In the genomic region with DNA sequence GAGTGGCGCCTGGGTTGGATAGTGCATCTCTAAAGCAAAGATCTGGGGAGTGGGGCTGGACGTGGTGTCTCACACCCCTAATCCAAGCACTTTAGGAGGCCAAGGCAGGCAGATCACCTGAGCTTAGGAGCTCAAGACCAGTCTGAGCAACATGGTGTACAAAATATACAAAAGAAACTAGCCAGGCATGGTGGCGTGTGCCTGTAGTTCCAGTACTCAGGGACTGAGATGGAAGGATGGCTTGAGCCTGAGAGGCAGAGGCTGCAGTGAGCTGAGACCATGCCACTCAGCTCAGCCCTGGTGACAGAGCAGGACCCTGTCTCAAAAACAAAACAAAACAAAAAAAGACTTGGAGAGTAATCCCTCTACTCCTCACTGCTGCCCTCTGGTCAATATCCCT, we compare ENCODE assay signal across 16 cellular contexts.
"Had no signal": no experiment of that assay in that cellular context is flagged by ENCODE, and none has a peak within 500 bp of the region (broad histone marks: within the 10 kb centered on the region; RNA-seq: fewer than 3 reads in every experiment).

No MANE protein-coding gene starts in this region.

- H3K4me3 Mint-ChIP-seq: activated naive CD4-positive, alpha-beta T cell treated with anti-CD3 and anti-CD28 coated beads, Interleukin-2, amount 50 U/mL, for 24 hours; naive thymus-derived CD4-positive, alpha-beta T cell had no signal

- DNase-seq: activated CD4-positive, alpha-beta T cell treated with anti-CD3 and anti-CD28 coated beads, Interleukin-2, amount 50 U/mL, for 4 hours; activated CD4-positive, CD25-positive, alpha-beta regulatory T cell treated with anti-CD3 and anti-CD28 coated beads, Interleukin-2, amount 50 U/mL, for 72 hours; activated effector memory CD4-positive, alpha-beta T cell treated with Interleukin-2 at 50 U/mL for 16 hours; activated T-cell treated with anti-CD3 and anti-CD28 coated beads, Interleukin-2, amount 50 U/mL, for 1 hour; esophagus squamous epithelium; foreskin melanocyte; heart right ventricle; kidney; left ventricle myocardium superior; midbrain; naive thymus-derived CD4-positive, alpha-beta T cell; nucleus accumbens; stimulated activated CD4-positive, alpha-beta T cell treated with anti-CD3 and anti-CD28 coated beads, Interleukin-15, amount 100 ng/mL, for 24 hours; stimulated activated CD4-positive, alpha-beta T cell treated with anti-CD3 and anti-CD28 coated beads, Interleukin-4, amount 100 ng/mL, for 24 hours; upper lobe of left lung had no signal

- H3K4me1 Mint-ChIP-seq: activated naive CD4-positive, alpha-beta T cell treated with anti-CD3 and anti-CD28 coated beads, Interleukin-2, amount 50 U/mL, for 24 hours; naive thymus-derived CD4-positive, alpha-beta T cell had no signal

- H3K4me3 ChIP-seq: esophagus squamous epithelium, upper lobe of left lung had no signal

- H3K27me3 ChIP-seq: esophagus squamous epithelium, heart right ventricle, upper lobe of left lung had no signal

- H3K27ac Mint-ChIP-seq: activated naive CD4-positive, alpha-beta T cell treated with anti-CD3 and anti-CD28 coated beads, Interleukin-2, amount 50 U/mL, for 24 hours; naive thymus-derived CD4-positive, alpha-beta T cell had no signal

- H3K27ac ChIP-seq: esophagus squamous epithelium, upper lobe of left lung had no signal

- H3K27me3 Mint-ChIP-seq: activated naive CD4-positive, alpha-beta T cell treated with anti-CD3 and anti-CD28 coated beads, Interleukin-2, amount 50 U/mL, for 24 hours; naive thymus-derived CD4-positive, alpha-beta T cell had no signal

- H3K9me3 Mint-ChIP-seq: activated naive CD4-positive, alpha-beta T cell treated with anti-CD3 and anti-CD28 coated beads, Interleukin-2, amount 50 U/mL, for 24 hours had no signal

- H3K9me3 ChIP-seq: esophagus squamous epithelium, heart right ventricle, upper lobe of left lung had no signal

- ATAC-seq: naive thymus-derived CD4-positive, alpha-beta T cell had no signal
